Comparison of ENCODE assay signal across 8 cellular contexts in the genomic region with DNA sequence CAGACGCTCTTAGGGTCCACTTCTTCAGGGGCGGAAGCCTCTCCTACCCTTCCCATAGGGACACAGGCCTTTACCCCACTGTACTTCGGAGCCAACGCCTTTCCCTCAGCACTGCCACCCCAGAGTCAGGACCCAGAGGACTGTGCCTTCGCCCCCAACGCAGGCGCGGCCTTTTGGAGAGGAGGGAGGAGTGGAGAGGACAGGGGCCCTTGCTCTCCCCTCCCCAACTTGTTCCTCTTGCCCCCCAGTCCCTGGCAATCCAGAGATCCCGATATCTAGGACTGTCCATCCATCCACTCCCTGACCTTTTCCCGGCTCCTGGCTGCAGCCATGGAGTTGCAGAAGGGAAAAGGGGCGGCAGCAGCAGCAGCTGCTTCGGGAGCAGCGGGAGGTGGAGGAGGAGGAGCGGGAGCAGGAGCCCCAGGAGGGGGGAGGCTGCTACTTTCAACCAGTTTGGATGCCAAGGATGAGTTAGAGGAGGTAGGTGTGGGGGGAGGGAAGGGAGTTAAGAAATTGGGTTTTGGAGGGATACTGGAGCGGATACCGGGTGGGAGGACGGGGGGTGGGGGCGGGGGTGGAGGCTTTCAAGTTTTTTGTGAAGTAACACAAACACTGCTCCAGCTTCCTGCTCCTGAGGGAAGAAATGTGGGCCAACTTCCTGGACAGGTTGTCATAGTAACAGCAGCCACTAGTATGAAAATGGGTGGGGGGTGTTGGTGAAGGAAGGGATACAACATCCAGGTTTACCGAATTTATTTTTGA. TPM values are rescaled to one million over a fixed set of nuclear protein-coding genes. Genes with fewer than 3 reads are reported as not detected.
DNase-seq lines count a peak whose midpoint lies in the region; ATAC-seq and TF ChIP-seq lines count a peak whose summit lies in the region.

No MANE protein-coding gene starts in this region.

- no peaks in the 10 kb centered on the region for H3K27me3 Mint-ChIP-seq in naive B cell

- ATAC-seq in naive B cell (ENCODE audit: low read depth in 2 of 2): no peak
- ATAC-seq in HG03571 (IDR thresholded peaks at IDR 0.05; ENCODE audit: unreplicated experiment): no peak

- H3K27ac Mint-ChIP-seq in naive B cell: peak overlapping the region; percentile 95 to 99 (median 96)

- no peak for TF ChIP-seq EP300 in stomach (IDR thresholded peaks at IDR 0.05)

- peak overlapping the region; percentile 89 to 100 (median 99) for H3K27ac ChIP-seq in stomach

- intact Hi-C loops in stomach (cut with DNase I; ENCODE audit: low total_unique reads): no loop called here

- peak overlapping the region; percentile 99 for H3K4me3 ChIP-seq in epithelial cell of proximal tubule (ENCODE audit: low read depth, low read length)
- peak overlapping the region; percentile 71 to 86 (median 86) for H3K4me3 ChIP-seq in stomach

- H3K4me3 Mint-ChIP-seq in naive B cell: peak overlapping the region; percentile 84 to 97 (median 94)

- H3K4me1 Mint-ChIP-seq in naive B cell: peaks cover 17 to 33% (median 21%) of the 10 kb centered on the region in 3 donors

- TF ChIP-seq CTCF in epithelial cell of proximal tubule (conservative IDR thresholded peaks at IDR 0.05; ENCODE audit: low read depth, low read length): no peak
- TF ChIP-seq CTCF in stomach (IDR thresholded peaks at IDR 0.05): no peak

- no peaks in the 10 kb centered on the region for H3K27me3 ChIP-seq in stomach

- no peaks in the 10 kb centered on the region for H3K9me3 ChIP-seq in stomach

- peaks cover 0 to 4% (median 0%) of the 10 kb centered on the region in 4 donors for H3K36me3 ChIP-seq in stomach

- DNase-seq in NCI-H2107 treated with DMSO at 0.1 percent for 48 hours (lab: John Stamatoyannopoulos, UW; ENCODE audit: unreplicated experiment) (peak; percentile 51), NCI-H2107 (lab: John Stamatoyannopoulos, UW) (no peak), NCI-H2227 treated with DMSO at 0.1 percent for 48 hours (lab: John Stamatoyannopoulos, UW) (peak; percentile 63), epithelial cell of proximal tubule (ENCODE audit: low read depth) (no peak), naive B cell (no peak), stomach (no peak)
- DNase-seq in activated CD8-positive, alpha-beta memory T cell treated with anti-CD3 and anti-CD28 coated beads for 24 hours: peak; percentile 76

- peaks cover 15 to 51% (median 35%) of the 10 kb centered on the region in 4 donors for H3K4me1 ChIP-seq in stomach

- H3K9me3 Mint-ChIP-seq in naive B cell: no peaks in the 10 kb centered on the region

- peaks cover 0 to 4% of the 10 kb centered on the region in 2 donors for H3K36me3 Mint-ChIP-seq in naive B cell

- no peak for TF ChIP-seq POLR2A in stomach (IDR thresholded peaks at IDR 0.05)

- WGBS in stomach, 5 donors: 0 to 2% (median 0%) methylated on average over 19 of the region's 19 CpGs

RNA-seq across cellular contexts. Expression of a gene that starts 0.6 kb away (rescaled TPM):
- total RNA-seq in epithelial cell of proximal tubule: 23.2 and 30.3 TPM in 2 replicates
- 10 to 100 TPM in 5 of 6 donors, 1 to 10 TPM in 1; 6.0 to 15.1 (median 11.5) TPM for polyA plus RNA-seq in naive B cell (ENCODE audit: low read depth in 6 of 6)
- total RNA-seq in stomach: 10 to 100 TPM; 28.1 to 48.2 (median 39.4) TPM
- 10 to 100 TPM; 11.0 to 39.2 (median 19.1) TPM for polyA plus RNA-seq in stomach

RNA-seq across cellular contexts. Expression of a gene that starts 46.7 kb away (rescaled TPM):
- total RNA-seq in epithelial cell of proximal tubule: 5.1 and 6.5 TPM in 2 replicates
- polyA plus RNA-seq in naive B cell (ENCODE audit: low read depth in 6 of 6): 1 to 10 TPM; 3.2 to 5.4 (median 4.1) TPM
- total RNA-seq in stomach: 10 to 100 TPM; 14.9 to 89.9 (median 62.2) TPM
- 10 to 100 TPM; 17.4 to 86.8 (median 44.1) TPM for polyA plus RNA-seq in stomach

RNA-seq across cellular contexts. Expression of a gene that starts 50.0 kb away (rescaled TPM):
- total RNA-seq in epithelial cell of proximal tubule (0.72 and 0.92 TPM in 2 replicates), stomach (10 to 100 TPM in 2 of 5 donors, 1 to 10 TPM in 3; 5.4 to 39.7 (median 6.6) TPM)
- polyA plus RNA-seq in naive B cell (ENCODE audit: low read depth in 6 of 6) (not detected), stomach (1 to 10 TPM; 1.4 to 5.7 (median 2.4) TPM)

RNA-seq across cellular contexts. Expression of a gene that starts 57.7 kb away (rescaled TPM):
- total RNA-seq in epithelial cell of proximal tubule (295 and 370 TPM in 2 replicates), stomach (100 to 1,000 TPM in 1 of 5 donors, 10 to 100 TPM in 4; 17.1 to 138 (median 41.5) TPM)
- polyA plus RNA-seq in naive B cell (ENCODE audit: low read depth in 6 of 6) (100 to 1,000 TPM; 124 to 202 (median 134) TPM), stomach (100 to 1,000 TPM in 1 of 3 donors, 10 to 100 TPM in 2; 49.1 to 103 (median 98.9) TPM)

Comparison
In these comparisons a context has a peak if more than half of its experiments do, and no peak if none do; other contexts are left out.
1. DNase-seq: peak in NCI-H2107 treated with DMSO at 0.1 percent for 48 hours (single experiment), NCI-H2227 treated with DMSO at 0.1 percent for 48 hours (single experiment) and activated CD8-positive, alpha-beta memory T cell treated with anti-CD3 and anti-CD28 coated beads for 24 hours (single experiment); none in NCI-H2107 (single experiment), epithelial cell of proximal tubule (single experiment), naive B cell (single experiment) and stomach (single experiment).